Comparison of ENCODE assay signal across 8 cellular contexts in genomic region chr14:50773632-50774541, GRCh38. TPM values are rescaled to one million over a fixed set of nuclear protein-coding genes. Genes with fewer than 3 reads are reported as not detected.
DNase-seq lines count a peak whose midpoint lies in the region; ATAC-seq and TF ChIP-seq lines count a peak whose summit lies in the region.

No MANE protein-coding gene starts in this region.

- TF ChIP-seq CTCF in foreskin fibroblast (IDR thresholded peaks at IDR 0.05; ENCODE audit: low read depth, low read length), result peak; percentile 95

- peaks cover 38% of the 10 kb centered on the region for H3K36me3 Mint-ChIP-seq in activated CD4-positive, alpha-beta T cell treated with anti-CD3 and anti-CD28 coated beads, Interleukin-2, amount 10 ng/mL, durations not matched to agents 24 days and 14 days (ENCODE audit: low read depth)
- peaks cover 42% of the 10 kb centered on the region for H3K36me3 Mint-ChIP-seq in activated CD8-positive, alpha-beta memory T cell treated with anti-CD3 and anti-CD28 coated beads, Interleukin-2, amount 10 ng/mL, durations not matched to agents 7 days and 5 days

- intact Hi-C loops in activated CD4-positive, alpha-beta T cell treated with anti-CD3 and anti-CD28 coated beads, Interleukin-2, amount 10 ng/mL, durations not matched to agents 24 days and 14 days (cut with micrococcal nuclease), result loop anchor here (1.0 kb wide), 1 partner anchor 155 kb away; no protein-coding TSS in a partner anchor

- no peak overlapping the region for H3K4me3 Mint-ChIP-seq in activated CD4-positive, alpha-beta T cell treated with anti-CD3 and anti-CD28 coated beads, Interleukin-2, amount 10 ng/mL, durations not matched to agents 24 days and 14 days
- no peak overlapping the region for H3K4me3 Mint-ChIP-seq in activated CD8-positive, alpha-beta memory T cell treated with anti-CD3 and anti-CD28 coated beads, Interleukin-2, amount 10 ng/mL, durations not matched to agents 7 days and 5 days

- DNase-seq in activated CD4-positive, alpha-beta T cell treated with anti-CD3 and anti-CD28 coated beads, Interleukin-2, amount 10 ng/mL, durations not matched to agents 24 days and 14 days, result peak; percentile 77
- no peak for DNase-seq in activated CD4-positive, alpha-beta T cell treated with anti-CD3 and anti-CD28 coated beads for 1 hour
- peak; percentile 79 for DNase-seq in NCI-H1694 (lab: John Stamatoyannopoulos, UW)
- DNase-seq in activated CD8-positive, alpha-beta memory T cell treated with anti-CD3 and anti-CD28 coated beads, Interleukin-2, amount 10 ng/mL, durations not matched to agents 7 days and 5 days, result no peak
- DNase-seq in foreskin fibroblast, result peak; percentile 60 to 82
- DNase-seq in pons (ENCODE audit: low spot score), result peak; percentile 65

- H3K4me1 Mint-ChIP-seq in activated CD4-positive, alpha-beta T cell treated with anti-CD3 and anti-CD28 coated beads, Interleukin-2, amount 10 ng/mL, durations not matched to agents 24 days and 14 days, result peaks cover 18% of the 10 kb centered on the region
- H3K4me1 Mint-ChIP-seq in activated CD8-positive, alpha-beta memory T cell treated with anti-CD3 and anti-CD28 coated beads, Interleukin-2, amount 10 ng/mL, durations not matched to agents 7 days and 5 days, result peaks cover 25% of the 10 kb centered on the region

- H3K9me3 Mint-ChIP-seq in activated CD4-positive, alpha-beta T cell treated with anti-CD3 and anti-CD28 coated beads, Interleukin-2, amount 10 ng/mL, durations not matched to agents 24 days and 14 days, result no peaks in the 10 kb centered on the region
- no peaks in the 10 kb centered on the region for H3K9me3 Mint-ChIP-seq in activated CD8-positive, alpha-beta memory T cell treated with anti-CD3 and anti-CD28 coated beads, Interleukin-2, amount 10 ng/mL, durations not matched to agents 7 days and 5 days (ENCODE audit: low read depth)

- peak; percentile 53 for ATAC-seq in activated CD8-positive, alpha-beta memory T cell treated with anti-CD3 and anti-CD28 coated beads, Interleukin-2, amount 10 ng/mL, durations not matched to agents 7 days and 5 days
- ATAC-seq in GM18861 (IDR thresholded peaks at IDR 0.05; ENCODE audit: unreplicated experiment) (no peak), HG03354 (IDR thresholded peaks at IDR 0.05; ENCODE audit: poor library complexity, severe bottlenecking, unreplicated experiment) (no peak)

- no peaks in the 10 kb centered on the region for H3K27me3 Mint-ChIP-seq in activated CD4-positive, alpha-beta T cell treated with anti-CD3 and anti-CD28 coated beads, Interleukin-2, amount 10 ng/mL, durations not matched to agents 24 days and 14 days
- H3K27me3 Mint-ChIP-seq in activated CD8-positive, alpha-beta memory T cell treated with anti-CD3 and anti-CD28 coated beads, Interleukin-2, amount 10 ng/mL, durations not matched to agents 7 days and 5 days, result no peaks in the 10 kb centered on the region

- H3K27ac Mint-ChIP-seq in activated CD4-positive, alpha-beta T cell treated with anti-CD3 and anti-CD28 coated beads, Interleukin-2, amount 10 ng/mL, durations not matched to agents 24 days and 14 days, result peak overlapping the region; percentile 2
- H3K27ac Mint-ChIP-seq in activated CD8-positive, alpha-beta memory T cell treated with anti-CD3 and anti-CD28 coated beads, Interleukin-2, amount 10 ng/mL, durations not matched to agents 7 days and 5 days, result no peak overlapping the region

- CTCF ChIA-PET in activated CD8-positive, alpha-beta memory T cell treated with anti-CD3 and anti-CD28 coated beads, Interleukin-2, amount 10 ng/mL, durations not matched to agents 7 days and 5 days (lab: Charles Lee), result interaction anchor here (0.7 to 6.8 kb wide), 26 partner anchors 10 to 233 kb away, joined by 3 to 88 read pairs (median 4); partner anchors contain the start of gene ATL1

- no peak overlapping the region for H3K4me3 ChIP-seq in foreskin fibroblast (ENCODE audit: low read depth in 1 of 2, low read length in 2 of 2)

RNA-seq across cellular contexts. Expression of gene NIN, which starts 57.1 kb away (rescaled TPM):
- 40.2 and 43.1 TPM in 2 replicates for total RNA-seq in activated CD4-positive, alpha-beta T cell treated with anti-CD3 and anti-CD28 coated beads, Interleukin-2, amount 10 ng/mL, durations not matched to agents 24 days and 14 days
- total RNA-seq in activated CD8-positive, alpha-beta memory T cell treated with anti-CD3 and anti-CD28 coated beads, Interleukin-2, amount 10 ng/mL, durations not matched to agents 7 days and 5 days, result 10 to 100 TPM; 70.8 to 71.3 TPM

Comparison
In these comparisons a context has a peak if more than half of its experiments do, and no peak if none do; other contexts are left out.
1. DNase-seq: peak in activated CD4-positive, alpha-beta T cell treated with anti-CD3 and anti-CD28 coated beads, Interleukin-2, amount 10 ng/mL, durations not matched to agents 24 days and 14 days (single experiment), NCI-H1694 (single experiment), foreskin fibroblast (2 of 2) and pons (single experiment); none in activated CD4-positive, alpha-beta T cell treated with anti-CD3 and anti-CD28 coated beads for 1 hour (single experiment) and activated CD8-positive, alpha-beta memory T cell treated with anti-CD3 and anti-CD28 coated beads, Interleukin-2, amount 10 ng/mL, durations not matched to agents 7 days and 5 days (single experiment).